Comparison of ENCODE assay signal across 10 cellular contexts in genomic region chr17:4553669-4554068, GRCh38. TPM values are rescaled to one million over a fixed set of nuclear protein-coding genes. Genes with fewer than 3 reads are reported as not detected.
DNase-seq lines count a peak whose midpoint lies in the region; ATAC-seq and TF ChIP-seq lines count a peak whose summit lies in the region.
"Had no signal": no experiment of that assay in that cellular context is flagged by ENCODE, and none has a peak within 500 bp of the region (broad histone marks: within the 10 kb centered on the region; RNA-seq: fewer than 3 reads in every experiment).

No MANE protein-coding gene starts in this region.

- no peak overlapping the region for H3K27ac Mint-ChIP-seq in activated naive CD4-positive, alpha-beta T cell treated with anti-CD3 and anti-CD28 coated beads for 36 hours
- no peak overlapping the region for H3K27ac Mint-ChIP-seq in T-cell
- peak overlapping the region; percentile 94 for H3K27ac Mint-ChIP-seq in stimulated activated memory B cell treated with anti-CD40 and anti-IgM and Interleukin-4, amounts not matched to agents 10 μg/mL and 1 μg/mL and 100 μg/mL, for 72 hours

- no peak for TF ChIP-seq POLR2A in GM18505 (IDR thresholded peaks at IDR 0.05; ENCODE audit: borderline replicate concordance, extremely low read depth, insufficient read depth, insufficient read length)

- CTCF ChIA-PET in activated naive CD4-positive, alpha-beta T cell treated with anti-CD3 and anti-CD28 coated beads for 36 hours (lab: Charles Lee) = interaction anchor here (0.8 to 6.9 kb wide), 2 partner anchors 12 to 337 kb away, joined by 3 to 45 read pairs; no protein-coding TSS in a partner anchor
- CTCF ChIA-PET in T-cell (lab: Charles Lee) = interaction anchor here in 1 of 2 donors (0.5 kb wide), 1 partner anchor 288 kb away, joined by 5 read pairs; no protein-coding TSS in a partner anchor

- H3K4me1 ChIP-seq in foreskin keratinocyte = peaks cover 8% of the 10 kb centered on the region

- H3K27ac ChIP-seq in foreskin keratinocyte = peak overlapping the region; percentile 25
- H3K27ac ChIP-seq: neutrophil had no signal

- H3K36me3 Mint-ChIP-seq in activated naive CD4-positive, alpha-beta T cell treated with anti-CD3 and anti-CD28 coated beads for 36 hours (ENCODE audit: low read depth) = peaks cover 33% of the 10 kb centered on the region
- H3K36me3 Mint-ChIP-seq in T-cell = peaks cover 20% of the 10 kb centered on the region
- peaks cover 31% of the 10 kb centered on the region for H3K36me3 Mint-ChIP-seq in stimulated activated memory B cell treated with anti-CD40 and anti-IgM and Interleukin-4, amounts not matched to agents 10 μg/mL and 1 μg/mL and 100 μg/mL, for 72 hours

- DNase-seq in activated naive CD4-positive, alpha-beta T cell treated with anti-CD3 and anti-CD28 coated beads for 36 hours = no peak
- no peak for DNase-seq in activated naive CD4-positive, alpha-beta T cell treated with Interleukin-2 at 50 U/mL for 16 hours
- DNase-seq in T-cell = no peak
- no peak for DNase-seq in foreskin keratinocyte
- no peak for DNase-seq in NCI-H128 (lab: John Stamatoyannopoulos, UW; ENCODE audit: unreplicated experiment)
- no peak for DNase-seq in OCI-M1 (lab: John Stamatoyannopoulos, UW)
- DNase-seq: NCI-H524 had no signal

- H3K9me3 Mint-ChIP-seq in activated naive CD4-positive, alpha-beta T cell treated with anti-CD3 and anti-CD28 coated beads for 36 hours = no peaks in the 10 kb centered on the region
- H3K9me3 Mint-ChIP-seq in T-cell = no peaks in the 10 kb centered on the region
- H3K9me3 Mint-ChIP-seq in stimulated activated memory B cell treated with anti-CD40 and anti-IgM and Interleukin-4, amounts not matched to agents 10 μg/mL and 1 μg/mL and 100 μg/mL, for 72 hours = no peaks in the 10 kb centered on the region

- intact Hi-C loops in activated naive CD4-positive, alpha-beta T cell treated with anti-CD3 and anti-CD28 coated beads for 36 hours (cut with micrococcal nuclease) = no loop called here

- no peak for TF ChIP-seq CTCF in foreskin keratinocyte (conservative IDR thresholded peaks at IDR 0.05)

- ATAC-seq in T-cell (replicated peaks in 1 of 4) (no peak), foreskin keratinocyte (no peak), GM18505 (IDR thresholded peaks at IDR 0.05; ENCODE audit: unreplicated experiment) (no peak)
- no peak for ATAC-seq in stimulated activated memory B cell treated with anti-CD40 and anti-IgM and Interleukin-4, amounts not matched to agents 10 μg/mL and 1 μg/mL and 100 μg/mL, for 72 hours

- H3K27me3 Mint-ChIP-seq in activated naive CD4-positive, alpha-beta T cell treated with anti-CD3 and anti-CD28 coated beads for 36 hours (ENCODE audit: low read depth) = no peaks in the 10 kb centered on the region
- no peaks in the 10 kb centered on the region for H3K27me3 Mint-ChIP-seq in T-cell
- H3K27me3 Mint-ChIP-seq in stimulated activated memory B cell treated with anti-CD40 and anti-IgM and Interleukin-4, amounts not matched to agents 10 μg/mL and 1 μg/mL and 100 μg/mL, for 72 hours = no peaks in the 10 kb centered on the region

- POLR2A ChIA-PET in T-cell (lab: Charles Lee) = no interaction called here

- no peaks in the 10 kb centered on the region for H3K27me3 ChIP-seq in foreskin keratinocyte
- H3K27me3 ChIP-seq: neutrophil had no signal

- H3K4me1 Mint-ChIP-seq in activated naive CD4-positive, alpha-beta T cell treated with anti-CD3 and anti-CD28 coated beads for 36 hours (ENCODE audit: low read depth) = peaks cover 23% of the 10 kb centered on the region
- H3K4me1 Mint-ChIP-seq in T-cell = peaks cover 23 to 29% (median 26%) of the 10 kb centered on the region in 3 donors
- peaks cover 37% of the 10 kb centered on the region for H3K4me1 Mint-ChIP-seq in stimulated activated memory B cell treated with anti-CD40 and anti-IgM and Interleukin-4, amounts not matched to agents 10 μg/mL and 1 μg/mL and 100 μg/mL, for 72 hours

- H3K4me3 Mint-ChIP-seq in activated naive CD4-positive, alpha-beta T cell treated with anti-CD3 and anti-CD28 coated beads for 36 hours = peak overlapping the region; percentile 97
- peak overlapping the region; percentile 87 to 94 (median 94) for H3K4me3 Mint-ChIP-seq in T-cell
- peak overlapping the region; percentile 97 for H3K4me3 Mint-ChIP-seq in stimulated activated memory B cell treated with anti-CD40 and anti-IgM and Interleukin-4, amounts not matched to agents 10 μg/mL and 1 μg/mL and 100 μg/mL, for 72 hours

RNA-seq across cellular contexts. Expression of gene MYBBP1A, which starts 1.5 kb away (rescaled TPM):
- total RNA-seq in activated naive CD4-positive, alpha-beta T cell treated with anti-CD3 and anti-CD28 coated beads for 36 hours = 10 to 100 TPM; 73.7 to 80.7 TPM
- 100 to 1,000 TPM in 1 of 5 donors, 10 to 100 TPM in 4; 57.0 to 102 (median 94.2) TPM for total RNA-seq in T-cell
- 76.5 and 89.3 TPM in 2 replicates for total RNA-seq in foreskin keratinocyte
- 58.7 and 69.4 TPM in 2 replicates for polyA plus RNA-seq in foreskin keratinocyte

RNA-seq across cellular contexts. Expression of gene GGT6, which starts 6.7 kb away (rescaled TPM):
- total RNA-seq in activated naive CD4-positive, alpha-beta T cell treated with anti-CD3 and anti-CD28 coated beads for 36 hours = not detected
- total RNA-seq in T-cell (not detected), foreskin keratinocyte (0.25 and 0.31 TPM in 2 replicates)
- polyA plus RNA-seq in foreskin keratinocyte = 0.18 and 0.22 TPM in 2 replicates

RNA-seq across cellular contexts. Expression of gene SMTNL2, which starts 30.7 kb away (rescaled TPM):
- not detected for total RNA-seq in activated naive CD4-positive, alpha-beta T cell treated with anti-CD3 and anti-CD28 coated beads for 36 hours
- total RNA-seq in T-cell (not detected), foreskin keratinocyte (not detected in 2 replicates)
- polyA plus RNA-seq in foreskin keratinocyte = not detected in 2 replicates

RNA-seq across cellular contexts. Expression of gene SPNS2, which starts 55.0 kb away (rescaled TPM):
- total RNA-seq in activated naive CD4-positive, alpha-beta T cell treated with anti-CD3 and anti-CD28 coated beads for 36 hours = 1 to 10 TPM in 1 of 2 experiments, under 1 TPM in 1; 0.45 to 1.1 TPM
- total RNA-seq in T-cell = under 1 TPM; 0.30 to 0.75 (median 0.53) TPM
- total RNA-seq in foreskin keratinocyte = 0.31 and 0.35 TPM in 2 replicates
- polyA plus RNA-seq in foreskin keratinocyte = 0.22 and 0.47 TPM in 2 replicates
